In genomic region chr12:97716356-97716755, GRCh38 we compare ENCODE assay signal across 13 cellular contexts.
DNase-seq lines count a peak whose midpoint lies in the region; ATAC-seq and TF ChIP-seq lines count a peak whose summit lies in the region.
"Had no signal": no experiment of that assay in that cellular context is flagged by ENCODE, and none has a peak within 500 bp of the region (broad histone marks: within the 10 kb centered on the region; RNA-seq: fewer than 3 reads in every experiment).

No MANE protein-coding gene starts in this region.

- H3K9me3 ChIP-seq in endodermal cell (ENCODE audit: control insufficient read depth, low read length) (peaks cover 6% of the 10 kb centered on the region), gastrocnemius medialis (no peaks in the 10 kb centered on the region)
- H3K9me3 ChIP-seq: upper lobe of left lung had no signal

- in situ Hi-C loops in gastrocnemius medialis (cut with MboI; ENCODE audit: low sequenced_read_pairs in 4 of 4) = no loop called here

- no peaks in the 10 kb centered on the region for H3K27me3 ChIP-seq in endodermal cell (ENCODE audit: control insufficient read depth, insufficient read depth, low read length, poor library complexity, severe bottlenecking)
- no peaks in the 10 kb centered on the region for H3K27me3 ChIP-seq in gastrocnemius medialis
- H3K27me3 ChIP-seq: upper lobe of left lung had no signal

- H3K9me3 Mint-ChIP-seq in endodermal cell = peaks cover 3% of the 10 kb centered on the region

- peaks cover 19% of the 10 kb centered on the region for H3K4me1 Mint-ChIP-seq in endodermal cell

- WGBS in endodermal cell (ENCODE audit: insufficient coverage in 1 of 2, insufficient read length in 1 of 2), 2 experiments = 60 to 68% methylated on average over 1 of the region's 1 CpG

- no peak overlapping the region for H3K4me3 Mint-ChIP-seq in endodermal cell
- H3K4me3 Mint-ChIP-seq: activated T-cell treated with anti-CD3 and anti-CD28 coated beads, Interleukin-2, amount 50 U/mL, for 72 hours had no signal

- no peaks in the 10 kb centered on the region for H3K36me3 Mint-ChIP-seq in endodermal cell (ENCODE audit: low read depth)

- DNase-seq in NCI-H2227 (lab: John Stamatoyannopoulos, UW; ENCODE audit: unreplicated experiment) = peak; percentile 16
- DNase-seq in NCI-H2227 treated with DMSO at 0.1 percent for 48 hours (lab: John Stamatoyannopoulos, UW) = no peak
- DNase-seq in NCI-H345 treated with DMSO at 0.1 percent for 48 hours (lab: John Stamatoyannopoulos, UW; ENCODE audit: unreplicated experiment) = peak; percentile 6
- DNase-seq in endodermal cell = peak; percentile 72
- DNase-seq in retinal pigment epithelial cell (ENCODE audit: low read depth) = peak; percentile 0
- no peak for DNase-seq in cerebellar nuclear complex (lab: John Stamatoyannopoulos, UW)
- DNase-seq in activated CD8-positive, alpha-beta memory T cell treated with anti-CD3 and anti-CD28 coated beads for 24 hours = no peak
- no peak for DNase-seq in gastrocnemius medialis
- DNase-seq: activated T-cell treated with anti-CD3 and anti-CD28 coated beads, Interleukin-2, amount 50 U/mL, for 72 hours; AML-193; effector CD8-positive, alpha-beta T cell; GOT3; upper lobe of left lung had no signal

- peaks cover 8% of the 10 kb centered on the region for H3K4me1 ChIP-seq in endodermal cell (ENCODE audit: control insufficient read depth, insufficient read depth, low read length)
- H3K4me1 ChIP-seq in gastrocnemius medialis = no peaks in the 10 kb centered on the region
- H3K4me1 ChIP-seq: upper lobe of left lung had no signal

- H3K4me3 ChIP-seq in endodermal cell (ENCODE audit: low read length) = no peak overlapping the region
- no peak overlapping the region for H3K4me3 ChIP-seq in retinal pigment epithelial cell (ENCODE audit: low read length)
- H3K4me3 ChIP-seq in gastrocnemius medialis = no peak overlapping the region
- H3K4me3 ChIP-seq: upper lobe of left lung had no signal

- H3K27ac Mint-ChIP-seq in endodermal cell = no peak overlapping the region
- H3K27ac Mint-ChIP-seq: activated T-cell treated with anti-CD3 and anti-CD28 coated beads, Interleukin-2, amount 50 U/mL, for 72 hours had no signal

- H3K27ac ChIP-seq in endodermal cell (ENCODE audit: low read depth, low read length) = no peak overlapping the region
- no peak overlapping the region for H3K27ac ChIP-seq in gastrocnemius medialis
- H3K27ac ChIP-seq: upper lobe of left lung had no signal

- H3K27me3 Mint-ChIP-seq in endodermal cell (ENCODE audit: insufficient read depth) = no peaks in the 10 kb centered on the region

- ATAC-seq in gastrocnemius medialis = no peak
- ATAC-seq: activated T-cell treated with anti-CD3 and anti-CD28 coated beads, Interleukin-2, amount 50 U/mL, for 72 hours had no signal

- TF ChIP-seq POLR2A in gastrocnemius medialis (IDR thresholded peaks at IDR 0.05) = no peak

- TF ChIP-seq CTCF in endodermal cell (conservative IDR thresholded peaks at IDR 0.05) (peak; percentile 82), retinal pigment epithelial cell (conservative IDR thresholded peaks at IDR 0.05; ENCODE audit: low read depth, low read length) (peak; percentile 50), gastrocnemius medialis (IDR thresholded peaks at IDR 0.05 in 4 of 5, conservative IDR thresholded peaks at IDR 0.05 in 1 of 5) (no peak)

- H3K36me3 ChIP-seq in endodermal cell (ENCODE audit: control insufficient read depth, insufficient read depth, low read length) (no peaks in the 10 kb centered on the region), gastrocnemius medialis (no peaks in the 10 kb centered on the region)
- H3K36me3 ChIP-seq: upper lobe of left lung had no signal

- no peak overlapping the region for H3K9ac ChIP-seq in endodermal cell (ENCODE audit: extremely low read depth, low read length, poor library complexity, severe bottlenecking)

- intact Hi-C loops in gastrocnemius medialis (cut with DNase I; ENCODE audit: low total_unique reads) = no loop called here

Comparison
In these comparisons a context has a peak if more than half of its experiments do, and no peak if none do; other contexts are left out.
1. DNase-seq: peak in NCI-H2227 (single experiment), NCI-H345 treated with DMSO at 0.1 percent for 48 hours (single experiment), endodermal cell (single experiment) and retinal pigment epithelial cell (single experiment); none in NCI-H2227 treated with DMSO at 0.1 percent for 48 hours (single experiment), cerebellar nuclear complex (0 of 2), activated CD8-positive, alpha-beta memory T cell treated with anti-CD3 and anti-CD28 coated beads for 24 hours (single experiment) and gastrocnemius medialis (0 of 2).
2. CTCF ChIP-seq: peak in endodermal cell (single experiment) and retinal pigment epithelial cell (single experiment); none in gastrocnemius medialis (0 of 5).